In the genomic region with DNA sequence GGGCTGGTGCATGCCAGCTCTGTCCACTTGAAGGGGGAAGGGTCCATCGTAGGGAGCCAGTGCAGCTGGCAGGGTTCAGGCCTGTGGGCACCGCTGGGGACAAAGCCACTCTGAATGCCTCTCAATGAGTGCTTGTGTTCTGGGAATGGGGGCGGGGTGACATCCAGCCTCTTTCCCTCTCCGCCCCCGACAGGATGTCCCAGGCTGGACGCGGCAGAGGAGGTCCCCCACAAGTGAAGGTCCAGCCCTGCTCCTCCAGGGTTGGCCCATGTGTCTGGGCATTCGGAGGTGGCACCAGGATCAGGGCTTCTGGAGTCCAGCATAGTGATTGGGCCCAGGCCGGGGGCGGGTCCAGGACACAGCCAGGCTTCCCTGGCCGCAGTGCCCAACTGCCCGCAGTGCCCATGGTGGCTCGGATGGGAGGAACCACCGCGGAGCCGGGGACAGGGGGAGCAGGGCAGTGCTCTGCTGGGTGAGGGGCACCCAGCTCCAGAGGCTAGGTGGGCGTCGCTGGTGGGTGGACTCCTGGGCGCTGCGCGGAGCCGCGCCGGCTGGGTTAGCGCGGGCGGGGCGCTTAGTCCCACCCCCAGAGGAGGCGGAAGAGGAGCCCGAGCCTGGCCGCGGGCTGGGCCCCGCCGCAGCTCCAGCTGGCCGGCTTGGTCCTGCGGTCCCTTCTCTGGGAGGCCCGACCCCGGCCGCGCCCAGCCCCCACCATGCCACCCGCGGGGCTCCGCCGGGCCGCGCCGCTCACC, we compare ENCODE assay signal across 8 cellular contexts. TPM values are rescaled to one million over a fixed set of nuclear protein-coding genes. Genes with fewer than 3 reads are reported as not detected.
DNase-seq lines count a peak whose midpoint lies in the region; ATAC-seq and TF ChIP-seq lines count a peak whose summit lies in the region.

A gene with protein sequence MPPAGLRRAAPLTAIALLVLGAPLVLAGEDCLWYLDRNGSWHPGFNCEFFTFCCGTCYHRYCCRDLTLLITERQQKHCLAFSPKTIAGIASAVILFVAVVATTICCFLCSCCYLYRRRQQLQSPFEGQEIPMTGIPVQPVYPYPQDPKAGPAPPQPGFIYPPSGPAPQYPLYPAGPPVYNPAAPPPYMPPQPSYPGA (plus strand): TSS at position 617 of the 752 bp plus-strand sequence. CDS start 97 bp downstream, at position 714.

- H3K4me1 Mint-ChIP-seq in activated CD8-positive, alpha-beta T cell treated with anti-CD3 and anti-CD28 coated beads, Interleukin-2, amount 10 ng/mL, durations not matched to agents 7 days and 5 days (ENCODE audit: low read depth), result no peaks in the 10 kb centered on the region

- H3K27me3 ChIP-seq in fibroblast of lung (ENCODE audit: control insufficient read depth, insufficient read depth, low read length) (no peaks in the 10 kb centered on the region), tibial artery (no peaks in the 10 kb centered on the region)

- H3K9ac ChIP-seq in fibroblast of lung (ENCODE audit: insufficient read depth, low read length), result peak within 1 kb of the TSS; percentile 65

- no peak within 1 kb of the TSS for H3K4me3 Mint-ChIP-seq in activated CD8-positive, alpha-beta T cell treated with anti-CD3 and anti-CD28 coated beads, Interleukin-2, amount 10 ng/mL, durations not matched to agents 7 days and 5 days

- DNase-seq in HT-29 (ENCODE audit: low spot score), result peak; percentile 67
- DNase-seq in activated CD8-positive, alpha-beta T cell treated with anti-CD3 and anti-CD28 coated beads, Interleukin-2, amount 10 ng/mL, durations not matched to agents 7 days and 5 days, result no peak
- peak; percentile 47 to 61 for DNase-seq in fibroblast of lung (ENCODE audit: low read depth in 2 of 2)
- DNase-seq in mucosa of gallbladder (ENCODE audit: low spot score), result peak; percentile 58
- DNase-seq in tibial artery, result peak; percentile 88 to 95
- DNase-seq in NK-92 (lab: John Stamatoyannopoulos, UW; ENCODE audit: unreplicated experiment), result no peak

- H3K79me2 ChIP-seq in fibroblast of lung (ENCODE audit: control insufficient read depth, insufficient read depth, low read length), result no peaks in the 10 kb centered on the region

- peaks cover 43% of the 10 kb centered on the region for H3K27me3 Mint-ChIP-seq in activated CD8-positive, alpha-beta T cell treated with anti-CD3 and anti-CD28 coated beads, Interleukin-2, amount 10 ng/mL, durations not matched to agents 7 days and 5 days (ENCODE audit: low read depth)

- TF ChIP-seq CTCF in C4-2B (conservative IDR thresholded peaks at IDR 0.05) (no peak), fibroblast of lung (conservative IDR thresholded peaks at IDR 0.05 in 1 of 2, IDR thresholded peaks at IDR 0.05 in 1 of 2; ENCODE audit: low read depth in 1 of 2, low read length in 2 of 2) (no peak), tibial artery (IDR thresholded peaks at IDR 0.05) (no peak)

- no peak within 1 kb of the TSS for H3K27ac Mint-ChIP-seq in activated CD8-positive, alpha-beta T cell treated with anti-CD3 and anti-CD28 coated beads, Interleukin-2, amount 10 ng/mL, durations not matched to agents 7 days and 5 days

- peak within 1 kb of the TSS; percentile 64 for H3K27ac ChIP-seq in C4-2B
- no peak within 1 kb of the TSS for H3K27ac ChIP-seq in fibroblast of lung (ENCODE audit: insufficient read depth, low read length)
- peak within 1 kb of the TSS; percentile 80 to 95 for H3K27ac ChIP-seq in tibial artery

- no peaks in the 10 kb centered on the region for H4K20me1 ChIP-seq in fibroblast of lung (ENCODE audit: control insufficient read depth, extremely low read depth, insufficient read depth, low read length)

- H3K4me3 ChIP-seq in fibroblast of lung (replicated peaks in 1 of 4; ENCODE audit: control extremely low read depth in 1 of 4, insufficient read depth in 1 of 4, low read depth in 3 of 4, low read length in 4 of 4) (peak within 1 kb of the TSS; percentile 66 to 80 (median 70)), tibial artery (peak within 1 kb of the TSS; percentile 82 to 85)

- ATAC-seq in activated CD8-positive, alpha-beta T cell treated with anti-CD3 and anti-CD28 coated beads, Interleukin-2, amount 10 ng/mL, durations not matched to agents 7 days and 5 days, result peak; percentile 67
- ATAC-seq in HG02852 (IDR thresholded peaks at IDR 0.05; ENCODE audit: unreplicated experiment), result no peak

- CTCF ChIA-PET in activated CD8-positive, alpha-beta T cell treated with anti-CD3 and anti-CD28 coated beads, Interleukin-2, amount 10 ng/mL, durations not matched to agents 7 days and 5 days (lab: Charles Lee), result interaction anchor here (1.3 to 2.6 kb wide), 2 partner anchors 7 to 247 kb away, joined by 3 to 27 read pairs; no protein-coding TSS in a partner anchor

- H3K9me3 ChIP-seq in fibroblast of lung (ENCODE audit: control insufficient read depth, insufficient read depth, low read depth, low read length) (no peaks in the 10 kb centered on the region), tibial artery (no peaks in the 10 kb centered on the region)

- peak within 1 kb of the TSS; percentile 98 for H3K4me2 ChIP-seq in fibroblast of lung (ENCODE audit: extremely low read depth, insufficient read depth, low read length)

- H3K36me3 Mint-ChIP-seq in activated CD8-positive, alpha-beta T cell treated with anti-CD3 and anti-CD28 coated beads, Interleukin-2, amount 10 ng/mL, durations not matched to agents 7 days and 5 days (ENCODE audit: low read depth), result no peaks in the 10 kb centered on the region

- intact Hi-C loops in tibial artery (cut with DNase I; ENCODE audit: low total_unique reads), result loop anchor here (10.0 kb wide), 1 partner anchor 256 kb away; a partner anchor contains a TSS

- H2AFZ ChIP-seq in fibroblast of lung (ENCODE audit: low read length), result peak within 1 kb of the TSS; percentile 89

- POLR2A ChIA-PET in activated CD8-positive, alpha-beta T cell treated with anti-CD3 and anti-CD28 coated beads, Interleukin-2, amount 10 ng/mL, durations not matched to agents 7 days and 5 days (lab: Charles Lee), result no interaction called here

- H3K9me3 Mint-ChIP-seq in activated CD8-positive, alpha-beta T cell treated with anti-CD3 and anti-CD28 coated beads, Interleukin-2, amount 10 ng/mL, durations not matched to agents 7 days and 5 days (ENCODE audit: insufficient read depth), result no peaks in the 10 kb centered on the region

- peaks cover 17% of the 10 kb centered on the region for H3K4me1 ChIP-seq in fibroblast of lung (ENCODE audit: control insufficient read depth, extremely low read depth, insufficient read depth, low read length)
- peaks cover 0 to 80% (median 58%) of the 10 kb centered on the region in 4 donors for H3K4me1 ChIP-seq in tibial artery

- H3K36me3 ChIP-seq in fibroblast of lung (ENCODE audit: control insufficient read depth, insufficient read depth, low read length), result no peaks in the 10 kb centered on the region
- H3K36me3 ChIP-seq in tibial artery, result peaks cover 0 to 8% (median 0%) of the 10 kb centered on the region in 3 donors

RNA-seq across cellular contexts. Expression of the gene that starts here (rescaled TPM):
- total RNA-seq in HT-29 (2014; rRNA removed; shearing (Covaris generic)), result 6.2 and 6.6 TPM in 2 replicates
- under 1 TPM in 1 of 2 experiments, not detected in 1; 0.55 TPM for total RNA-seq in activated CD8-positive, alpha-beta T cell treated with anti-CD3 and anti-CD28 coated beads, Interleukin-2, amount 10 ng/mL, durations not matched to agents 7 days and 5 days
- total RNA-seq in fibroblast of lung (15.4 and 27.1 TPM in 2 replicates), mucosa of gallbladder (29.4 TPM)
- 19.0 and 19.2 TPM in 2 replicates for polyA plus RNA-seq in fibroblast of lung
- polyA plus RNA-seq in fibroblast of lung (2012), result 33.9 and 36.0 TPM in 2 replicates
- 85.3 and 92.1 TPM in 2 replicates for polyA minus RNA-seq in fibroblast of lung (ENCODE audit: low replicate concordance)

Comparison
In these comparisons a context has a peak if more than half of its experiments do, and no peak if none do; other contexts are left out.
1. Peak in ATAC-seq in activated CD8-positive, alpha-beta T cell treated with anti-CD3 and anti-CD28 coated beads, Interleukin-2, amount 10 ng/mL, durations not matched to agents 7 days and 5 days; RNA of the gene not detected or under 1 TPM.
2. DNase-seq: peak in HT-29 (single experiment), fibroblast of lung (2 of 2), mucosa of gallbladder (single experiment) and tibial artery (2 of 2); none in activated CD8-positive, alpha-beta T cell treated with anti-CD3 and anti-CD28 coated beads, Interleukin-2, amount 10 ng/mL, durations not matched to agents 7 days and 5 days (single experiment) and NK-92 (single experiment).